In genomic region chr12:133037207-133038005, GRCh38 we compare ENCODE assay signal across 1 cellular context.
TF ChIP-seq lines count a peak whose summit lies in the region.

Gene ZNF84, plus strand, starts transcription at chr12:133037509. Its CDS starts 3,959 bp downstream, at chr12:133041468.

TF ChIP-seq in HepG2, 621 proteins besides CTCF, POLR2A, EP300 and RAD21 (continued from another document and continues in another):
- TF ChIP-seq TERF1 (CRISPR knock-in tag; IDR thresholded peaks at IDR 0.05): peak; percentile 29; the same call in 1 of the 2 replicates
- TF ChIP-seq ZNF572 (CRISPR knock-in tag; IDR thresholded peaks at IDR 0.05): no peak
- peak; percentile 71 for TF ChIP-seq CREB1 (IDR thresholded peaks at IDR 0.05)
- TF ChIP-seq CREB1 (CRISPR knock-in tag; IDR thresholded peaks at IDR 0.05): no peak
- no peak for TF ChIP-seq EZH2 (conservative IDR thresholded peaks at IDR 0.05; ENCODE audit: low read depth, low read length)
- 0 out of 2 replicates have a peak, but pooled peaks have one; percentile 41 for TF ChIP-seq ZNF20 (CRISPR knock-in tag; IDR thresholded peaks at IDR 0.05)
- TF ChIP-seq MEF2D (CRISPR knock-in tag; IDR thresholded peaks at IDR 0.05): no peak
- 0 out of 2 replicates have a peak, but pooled peaks have one; percentile 67 for TF ChIP-seq TGIF2 (CRISPR knock-in tag; IDR thresholded peaks at IDR 0.05)
- no peak for TF ChIP-seq ZHX1 (CRISPR knock-in tag; IDR thresholded peaks at IDR 0.05; ENCODE audit: low read depth)
- no peak for TF ChIP-seq PREB (CRISPR knock-in tag; IDR thresholded peaks at IDR 0.05)
- no peak for TF ChIP-seq ZNF337 (CRISPR knock-in tag; IDR thresholded peaks at IDR 0.05; ENCODE audit: borderline replicate concordance, low read depth)
- peak; percentile 96 for TF ChIP-seq TFE3 (CRISPR knock-in tag; IDR thresholded peaks at IDR 0.05)
- peak; percentile 65; the same call in 1 of the 2 replicates for TF ChIP-seq JDP2 (CRISPR knock-in tag; IDR thresholded peaks at IDR 0.05; ENCODE audit: borderline replicate concordance)
- no peak for TF ChIP-seq BRCA1 (CRISPR knock-in tag; IDR thresholded peaks at IDR 0.05)
- no peak for TF ChIP-seq FOXJ3 (CRISPR knock-in tag; IDR thresholded peaks at IDR 0.05; ENCODE audit: borderline replicate concordance)
- peak; percentile 83; the same call in 1 of the 2 replicates for TF ChIP-seq YEATS4 (CRISPR knock-in tag; IDR thresholded peaks at IDR 0.05; ENCODE audit: borderline replicate concordance)
- TF ChIP-seq ZNF160 (CRISPR knock-in tag; IDR thresholded peaks at IDR 0.05): peak; percentile 83
- no peak for TF ChIP-seq MTA3 (CRISPR knock-in tag; IDR thresholded peaks at IDR 0.05)
- peak; percentile 95 for TF ChIP-seq MYC (CRISPR knock-in tag; IDR thresholded peaks at IDR 0.05; ENCODE audit: borderline replicate concordance)
- no peak for TF ChIP-seq TRAFD1 (CRISPR knock-in tag; IDR thresholded peaks at IDR 0.05; ENCODE audit: borderline replicate concordance)
- no peak for TF ChIP-seq BRD4 (CRISPR knock-in tag; IDR thresholded peaks at IDR 0.05)
- peak; percentile 69 for TF ChIP-seq TEAD3 (CRISPR knock-in tag; optimal IDR thresholded peaks at IDR 0.05; ENCODE audit: borderline replicate concordance)
- TF ChIP-seq ZSCAN31 (CRISPR knock-in tag; IDR thresholded peaks at IDR 0.05; ENCODE audit: low read depth): peak; percentile 74
- peak; percentile 95 for TF ChIP-seq UBTF (CRISPR knock-in tag; IDR thresholded peaks at IDR 0.05)
- TF ChIP-seq ZNF333 (CRISPR knock-in tag; IDR thresholded peaks at IDR 0.05; ENCODE audit: borderline replicate concordance): peak; percentile 97
- peak; percentile 94 for TF ChIP-seq ZNF546 (CRISPR knock-in tag; conservative IDR thresholded peaks at IDR 0.05)
- no peak for TF ChIP-seq ZNF512 (CRISPR knock-in tag; IDR thresholded peaks at IDR 0.05)
- TF ChIP-seq MTERF4 (CRISPR knock-in tag; IDR thresholded peaks at IDR 0.05): no peak; the same call in 1 of the 2 replicates
- peak; percentile 78 for TF ChIP-seq ZNF543 (CRISPR knock-in tag; IDR thresholded peaks at IDR 0.05)
- TF ChIP-seq EHMT2 (IDR thresholded peaks at IDR 0.05; ENCODE audit: borderline replicate concordance, low read depth, low read length): no peak
- TF ChIP-seq RELA (CRISPR knock-in tag; IDR thresholded peaks at IDR 0.05): no peak
- no peak for TF ChIP-seq ATF1 (CRISPR knock-in tag; IDR thresholded peaks at IDR 0.05)
- peak; percentile 65 for TF ChIP-seq NR2C2 (CRISPR knock-in tag; IDR thresholded peaks at IDR 0.05; ENCODE audit: borderline replicate concordance)
- 0 out of 2 replicates have a peak, but pooled peaks have one; percentile 67 for TF ChIP-seq ATF5 (CRISPR knock-in tag; IDR thresholded peaks at IDR 0.05; ENCODE audit: low read depth)
- peak; percentile 88; the same call in 1 of the 2 replicates for TF ChIP-seq ZNF691 (CRISPR knock-in tag; IDR thresholded peaks at IDR 0.05; ENCODE audit: borderline replicate concordance, low read depth)
- TF ChIP-seq HNF4G (IDR thresholded peaks at IDR 0.05; ENCODE audit: borderline replicate concordance, low read depth, low read length): no peak
- 0 out of 2 replicates have a peak, but pooled peaks have one; percentile 33 for TF ChIP-seq HNF4G (CRISPR knock-in tag; IDR thresholded peaks at IDR 0.05; ENCODE audit: borderline replicate concordance, low read depth)
- TF ChIP-seq E2F5 (CRISPR knock-in tag; conservative IDR thresholded peaks at IDR 0.05): peak; percentile 82
- no peak for TF ChIP-seq ARID3A (IDR thresholded peaks at IDR 0.05; ENCODE audit: low read depth, low read length)
- no peak; the same call in 1 of the 2 replicates for TF ChIP-seq GMEB2 (CRISPR knock-in tag; IDR thresholded peaks at IDR 0.05; ENCODE audit: low read depth)
- TF ChIP-seq ZMYM3 (CRISPR knock-in tag; IDR thresholded peaks at IDR 0.05): no peak
